Comparison of ENCODE assay signal across 1 cellular context in genomic region chr22:46088541-46089311, GRCh38.
A peak's percentile ranks its signal among the peaks of the same experiment; 100 is the strongest.
TF ChIP-seq lines count a peak whose summit lies in the region.

No MANE protein-coding gene starts in this region.

TF ChIP-seq in HepG2, 621 proteins besides CTCF, POLR2A, EP300 and RAD21 (continued from another document):
- TF ChIP-seq ZBTB40 (IDR thresholded peaks at IDR 0.05), result no peak
- no peak for TF ChIP-seq ZBTB40 (CRISPR knock-in tag; IDR thresholded peaks at IDR 0.05)
- TF ChIP-seq UBTF (CRISPR knock-in tag; IDR thresholded peaks at IDR 0.05), result no peak
- no peak for TF ChIP-seq SP4 (CRISPR knock-in tag; IDR thresholded peaks at IDR 0.05)
- TF ChIP-seq, protein P1, sequence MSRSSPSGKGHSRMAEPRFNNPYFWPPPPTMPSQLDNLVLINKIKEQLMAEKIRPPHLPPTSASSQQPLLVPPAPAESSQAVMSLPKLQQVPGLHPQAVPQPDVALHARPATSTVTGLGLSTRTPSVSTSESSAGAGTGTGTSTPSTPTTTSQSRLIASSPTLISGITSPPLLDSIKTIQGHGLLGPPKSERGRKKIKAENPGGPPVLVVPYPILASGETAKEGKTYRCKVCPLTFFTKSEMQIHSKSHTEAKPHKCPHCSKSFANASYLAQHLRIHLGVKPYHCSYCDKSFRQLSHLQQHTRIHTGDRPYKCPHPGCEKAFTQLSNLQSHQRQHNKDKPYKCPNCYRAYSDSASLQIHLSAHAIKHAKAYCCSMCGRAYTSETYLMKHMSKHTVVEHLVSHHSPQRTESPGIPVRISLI (CRISPR knock-in tag; IDR thresholded peaks at IDR 0.05; ENCODE audit: borderline replicate concordance), result peak; percentile 74; the same call in 1 of the 2 replicates
- TF ChIP-seq ZNF232 (CRISPR knock-in tag; IDR thresholded peaks at IDR 0.05; ENCODE audit: borderline replicate concordance), result 0 out of 2 replicates have a peak, but pooled peaks have one; percentile 53
- no peak for TF ChIP-seq NFYB (CRISPR knock-in tag; IDR thresholded peaks at IDR 0.05)
- no peak for TF ChIP-seq ZSCAN9 (CRISPR knock-in tag; IDR thresholded peaks at IDR 0.05; ENCODE audit: borderline replicate concordance)
- no peak for TF ChIP-seq SOX6 (IDR thresholded peaks at IDR 0.05)
- TF ChIP-seq SOX6 (CRISPR knock-in tag; IDR thresholded peaks at IDR 0.05), result no peak
- 0 out of 2 replicates have a peak, but pooled peaks have one; percentile 22 for TF ChIP-seq ZNF891 (CRISPR knock-in tag; IDR thresholded peaks at IDR 0.05)
- TF ChIP-seq KMT2A (CRISPR knock-in tag; IDR thresholded peaks at IDR 0.05), result no peak
- peak; percentile 52; the same call in 1 of the 2 replicates for TF ChIP-seq NRL (CRISPR knock-in tag; IDR thresholded peaks at IDR 0.05; ENCODE audit: borderline replicate concordance)
- no peak for TF ChIP-seq NFIC (IDR thresholded peaks at IDR 0.05; ENCODE audit: low read length)
- TF ChIP-seq, protein P2, sequence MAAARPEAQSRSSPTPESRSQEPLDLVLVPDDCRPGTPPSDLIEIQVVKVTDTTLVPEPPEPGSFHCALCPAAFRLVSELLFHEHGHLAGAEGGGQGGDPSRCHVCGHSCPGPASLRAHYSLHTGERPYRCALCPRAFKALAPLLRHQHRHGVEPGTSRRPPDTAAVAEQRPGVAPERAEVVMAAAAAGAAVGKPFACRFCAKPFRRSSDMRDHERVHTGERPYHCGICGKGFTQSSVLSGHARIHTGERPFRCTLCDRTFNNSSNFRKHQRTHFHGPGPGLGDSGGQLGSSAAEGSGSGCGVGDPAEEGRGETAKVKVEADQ (CRISPR knock-in tag; IDR thresholded peaks at IDR 0.05; ENCODE audit: borderline replicate concordance), result no peak
- peak; percentile 6; the same call in 1 of the 2 replicates for TF ChIP-seq PHF8 (CRISPR knock-in tag; IDR thresholded peaks at IDR 0.05)
- TF ChIP-seq HNRNPL (IDR thresholded peaks at IDR 0.05; ENCODE audit: low read depth, low read length), result 0 out of 2 replicates have a peak, but pooled peaks have one; percentile 54
- no peak for TF ChIP-seq ZNF510 (CRISPR knock-in tag; IDR thresholded peaks at IDR 0.05; ENCODE audit: low read depth)
- no peak for TF ChIP-seq NFE2L2 (IDR thresholded peaks at IDR 0.05; ENCODE audit: low read length)
- no peak for TF ChIP-seq SALL1 (CRISPR knock-in tag; IDR thresholded peaks at IDR 0.05)
- TF ChIP-seq CERS6 (CRISPR knock-in tag; IDR thresholded peaks at IDR 0.05), result no peak
- no peak for TF ChIP-seq CHD2 (IDR thresholded peaks at IDR 0.05; ENCODE audit: low read depth, low read length)
- TF ChIP-seq MTF2 (CRISPR knock-in tag; IDR thresholded peaks at IDR 0.05; ENCODE audit: borderline replicate concordance), result no peak
